In genomic region chr2:160353166-160353565, GRCh38 we compare ENCODE assay signal across 9 cellular contexts.
DNase-seq lines count a peak whose midpoint lies in the region; ATAC-seq and TF ChIP-seq lines count a peak whose summit lies in the region.
"Had no signal": no experiment of that assay in that cellular context is flagged by ENCODE, and none has a peak within 500 bp of the region (broad histone marks: within the 10 kb centered on the region; RNA-seq: fewer than 3 reads in every experiment).

No MANE protein-coding gene starts in this region.

- intact Hi-C loops in mucosa of descending colon (cut with DNase I, micrococcal nuclease), result no loop called here

- no peaks in the 10 kb centered on the region for H3K4me1 ChIP-seq in mucosa of descending colon (ENCODE audit: low read depth)

- ATAC-seq in mucosa of descending colon, result peak; percentile 40

- no peaks in the 10 kb centered on the region for H3K9me3 Mint-ChIP-seq in HFFc6

- H3K9me3 ChIP-seq in mucosa of descending colon, result no peaks in the 10 kb centered on the region

- H3K36me3 Mint-ChIP-seq in HFFc6 (ENCODE audit: low read depth), result peaks cover 36% of the 10 kb centered on the region

- TF ChIP-seq CTCF in HFFc6 (IDR thresholded peaks at IDR 0.05), result peak; percentile 34
- TF ChIP-seq CTCF in mucosa of descending colon (IDR thresholded peaks at IDR 0.05), result no peak

- H3K36me3 ChIP-seq in mucosa of descending colon (ENCODE audit: low read depth), result no peaks in the 10 kb centered on the region

- DNase-seq in DMS 273 (lab: John Stamatoyannopoulos, UW; ENCODE audit: unreplicated experiment), result peak; percentile 16
- no peak for DNase-seq in DMS 273 treated with DMSO at 0.1 percent for 48 hours (lab: John Stamatoyannopoulos, UW)
- DNase-seq in HFFc6, result no peak
- DNase-seq in UCSD-AML1 (lab: John Stamatoyannopoulos, UW; ENCODE audit: unreplicated experiment), result peak; percentile 18
- peak in 1 of 3 donors; percentile 38 for DNase-seq in mucosa of descending colon
- DNase-seq in germinal center (ENCODE audit: low spot score), result no peak
- DNase-seq in DMS114 treated with DMSO at 0.1 percent for 48 hours (lab: John Stamatoyannopoulos, UW; ENCODE audit: unreplicated experiment), result no peak
- DNase-seq in NCI-H2107 (lab: John Stamatoyannopoulos, UW), result no peak
- DNase-seq: 8988T had no signal

- peak overlapping the region; percentile 49 for H3K27ac Mint-ChIP-seq in HFFc6

- no peak overlapping the region for H3K4me3 Mint-ChIP-seq in HFFc6

- H3K27me3 Mint-ChIP-seq in HFFc6 (ENCODE audit: insufficient read depth), result peaks cover 2% of the 10 kb centered on the region

- no peak overlapping the region for H3K4me3 ChIP-seq in mucosa of descending colon

- peaks cover 97% of the 10 kb centered on the region for H3K4me1 Mint-ChIP-seq in HFFc6 (ENCODE audit: low read depth)

Comparison
In these comparisons a context has a peak if more than half of its experiments do, and no peak if none do; other contexts are left out.
1. DNase-seq: peak in DMS 273 (single experiment) and UCSD-AML1 (single experiment); none in DMS 273 treated with DMSO at 0.1 percent for 48 hours (single experiment), HFFc6 (single experiment), germinal center (single experiment), DMS114 treated with DMSO at 0.1 percent for 48 hours (single experiment) and NCI-H2107 (single experiment).